ENCODE assay signal across 30 cellular contexts in genomic region chrX:567891-568290, GRCh38.
"Had no signal": no experiment of that assay in that cellular context is flagged by ENCODE, and none has a peak within 500 bp of the region (broad histone marks: within the 10 kb centered on the region; RNA-seq: fewer than 3 reads in every experiment).

No MANE protein-coding gene starts in this region.

- H3K4me1 Mint-ChIP-seq: endodermal cell; naive thymus-derived CD4-positive, alpha-beta T cell; nephron; neural progenitor cell had no signal

- H3K36me3 Mint-ChIP-seq: neural progenitor cell had no signal

- DNase-seq: colonic mucosa; effector CD8-positive, alpha-beta T cell; endodermal cell; gastrocnemius medialis; head of caudate nucleus; kidney; left lung; mammary epithelial cell; mesendoderm; midbrain; naive thymus-derived CD4-positive, alpha-beta T cell; stimulated activated CD4-positive, alpha-beta T cell treated with anti-CD3 and anti-CD28 coated beads, Interleukin-12 subunit alpha, Interleukin-12 subunit beta, amount 100 ng/mL, for 4 hours; stimulated activated CD4-positive, alpha-beta T cell treated with anti-CD3 and anti-CD28 coated beads, Interleukin-1b, Interleukin-23, amount 100 ng/mL, for 48 hours; stimulated activated CD4-positive, alpha-beta T cell treated with anti-CD3 and anti-CD28 coated beads, Interleukin-4, amount 100 ng/mL, for 1 hour; stimulated activated CD8-positive, alpha-beta memory T cell treated with anti-CD3 and anti-CD28 coated beads, Interleukin-4, amount 100 ng/mL, for 48 hours; stimulated activated naive CD4-positive, alpha-beta T cell; substantia nigra; testis; tibial artery; upper lobe of left lung had no signal

- ATAC-seq: esophagus mucosa; gastrocnemius medialis; left lung; naive thymus-derived CD4-positive, alpha-beta T cell; sciatic nerve had no signal

- H3K4me3 ChIP-seq: colonic mucosa, gastrocnemius medialis, left lung, neural progenitor cell, prostate gland, right atrium auricular region, smooth muscle cell, testis, tibial artery, upper lobe of left lung had no signal

- H3K9me3 ChIP-seq: colonic mucosa, gastrocnemius medialis, prostate gland, right atrium auricular region, testis, tibial artery had no signal

- H3K4me1 ChIP-seq: colonic mucosa, gastrocnemius medialis, left lung, neural progenitor cell, prostate gland, right atrium auricular region, testis, tibial artery, upper lobe of left lung had no signal

- H3K4me3 Mint-ChIP-seq: dendritic cell treated with granulocyte-macrophage colony-stimulating factor and Interleukin-4, amounts not matched to agents 40 ng/mL and 50 ng/mL, for 4 days; endodermal cell; naive thymus-derived CD4-positive, alpha-beta T cell; nephron; neural progenitor cell had no signal

- H3K27me3 Mint-ChIP-seq: dendritic cell treated with granulocyte-macrophage colony-stimulating factor and Interleukin-4, amounts not matched to agents 40 ng/mL and 50 ng/mL, for 4 days had no signal

- FAIRE-seq: urothelium cell line had no signal

- H3K27ac Mint-ChIP-seq: dendritic cell treated with granulocyte-macrophage colony-stimulating factor and Interleukin-4, amounts not matched to agents 40 ng/mL and 50 ng/mL, for 4 days; endodermal cell; naive thymus-derived CD4-positive, alpha-beta T cell; nephron; neural progenitor cell had no signal

- H3K27ac ChIP-seq: colonic mucosa, epithelial cell of prostate, gastrocnemius medialis, left lung, neural progenitor cell, prostate gland, right atrium auricular region, testis, tibial artery, upper lobe of left lung had no signal

- H3K27me3 ChIP-seq: colonic mucosa, gastrocnemius medialis, left lung, neural progenitor cell, right atrium auricular region, testis, tibial artery, upper lobe of left lung had no signal

- H3K36me3 ChIP-seq: colonic mucosa, gastrocnemius medialis, left lung, neural progenitor cell, prostate gland, right atrium auricular region, tibial artery, upper lobe of left lung had no signal
